In genomic region chr1:226548281-226549093, GRCh38 we compare ENCODE assay signal across 8 cellular contexts. TPM values are rescaled to one million over a fixed set of nuclear protein-coding genes. Genes with fewer than 3 reads are reported as not detected.
A peak's percentile ranks its signal among the peaks of the same experiment; 100 is the strongest.
DNase-seq lines count a peak whose midpoint lies in the region; ATAC-seq, FAIRE-seq and TF ChIP-seq lines count a peak whose summit lies in the region.

Gene STUM (plus strand): TSS chr1:226548764. CDS start chr1:226548905, 141 bp downstream.

- H3K9me3 ChIP-seq in astrocyte (ENCODE audit: insufficient read depth, low read depth, low read length) (no peaks in the 10 kb centered on the region), iPS-18c (ENCODE audit: control insufficient read depth, insufficient read depth, low read length) (peaks cover 4% of the 10 kb centered on the region)

- peaks cover 3% of the 10 kb centered on the region for H3K4me1 ChIP-seq in astrocyte (ENCODE audit: insufficient read depth, low read length)

- H3K79me2 ChIP-seq in astrocyte (ENCODE audit: insufficient read depth, low read length): no peaks in the 10 kb centered on the region

- H4K20me1 ChIP-seq in astrocyte (ENCODE audit: insufficient read depth, low read length): no peaks in the 10 kb centered on the region

- H3K4me3 ChIP-seq in astrocyte (ENCODE audit: insufficient read depth, low read depth, low read length): peak within 1 kb of the TSS; percentile 31
- H3K4me3 ChIP-seq in iPS-18c (ENCODE audit: insufficient read depth, low read depth, low read length): peak within 1 kb of the TSS; percentile 50
- H3K4me3 ChIP-seq in skin epidermis: peak within 1 kb of the TSS; percentile 32 to 57 (median 36)

- H3K27me3 ChIP-seq in astrocyte (ENCODE audit: insufficient read depth, low read length): peaks cover 54% of the 10 kb centered on the region

- peak within 1 kb of the TSS; percentile 73 for H2AFZ ChIP-seq in astrocyte (ENCODE audit: low read depth, low read length)

- H3K4me3 Mint-ChIP-seq in astrocyte (ENCODE audit: unreplicated experiment): peak within 1 kb of the TSS; percentile 51

- H3K27me3 Mint-ChIP-seq in astrocyte (ENCODE audit: low read depth, unreplicated experiment): peaks cover 56% of the 10 kb centered on the region

- no peak for FAIRE-seq in astrocyte (lab: Jason Lieb, UNC)

- no peak within 1 kb of the TSS for H3K27ac Mint-ChIP-seq in astrocyte (ENCODE audit: unreplicated experiment)

- DNase-seq in NCI-H1436 (lab: John Stamatoyannopoulos, UW) (peak; percentile 45), NCI-H1436 treated with DMSO at 0.1 percent for 48 hours (lab: John Stamatoyannopoulos, UW) (no peak), NCI-H345 treated with DMSO at 0.1 percent for 48 hours (lab: John Stamatoyannopoulos, UW; ENCODE audit: unreplicated experiment) (peak; percentile 69), astrocyte (ENCODE audit: low read depth) (peak; percentile 12), midbrain (lab: John Stamatoyannopoulos, UW) (no peak)

- peaks cover 2% of the 10 kb centered on the region for H3K4me1 Mint-ChIP-seq in astrocyte (ENCODE audit: low read depth, unreplicated experiment)

- no peaks in the 10 kb centered on the region for H3K36me3 Mint-ChIP-seq in astrocyte (ENCODE audit: low read depth, unreplicated experiment)

- no peak within 1 kb of the TSS for H3K9ac ChIP-seq in astrocyte (ENCODE audit: low read length)

- no peak for TF ChIP-seq CTCF in astrocyte (IDR thresholded peaks at IDR 0.05; ENCODE audit: insufficient read depth, low read depth, low read length)

- no peaks in the 10 kb centered on the region for H3K9me3 Mint-ChIP-seq in astrocyte (ENCODE audit: unreplicated experiment)

- no peaks in the 10 kb centered on the region for H3K36me3 ChIP-seq in astrocyte (ENCODE audit: insufficient read depth, low read length)

- H3K27ac ChIP-seq in astrocyte (ENCODE audit: low read depth, low read length): no peak within 1 kb of the TSS
- peak within 1 kb of the TSS in 7 of 21 experiments; percentile 16 to 63 (median 43) for H3K27ac ChIP-seq in skin epidermis

- no peak for ATAC-seq in GM19023 (IDR thresholded peaks at IDR 0.05; ENCODE audit: unreplicated experiment)

- peak within 1 kb of the TSS; percentile 84 for H3K4me2 ChIP-seq in astrocyte (ENCODE audit: low read length)

RNA-seq across cellular contexts. Expression of gene STUM, which starts in this region (rescaled TPM):
- total RNA-seq in astrocyte: not detected in 2 replicates

Comparison
In these comparisons a context has a peak if more than half of its experiments do, and no peak if none do; other contexts are left out.
1. DNase-seq: peak in NCI-H1436 (single experiment) and NCI-H345 treated with DMSO at 0.1 percent for 48 hours (single experiment); none in NCI-H1436 treated with DMSO at 0.1 percent for 48 hours (single experiment) and midbrain (single experiment).
2. Peak in DNase-seq, H3K4me3 ChIP-seq and H3K4me2 ChIP-seq in astrocyte; RNA of the gene not detected or under 1 TPM.
3. Peak in every context shown above with its lines, with median percentiles within 50 percentile points of each other: H3K4me3 ChIP-seq.